In the genomic region with DNA sequence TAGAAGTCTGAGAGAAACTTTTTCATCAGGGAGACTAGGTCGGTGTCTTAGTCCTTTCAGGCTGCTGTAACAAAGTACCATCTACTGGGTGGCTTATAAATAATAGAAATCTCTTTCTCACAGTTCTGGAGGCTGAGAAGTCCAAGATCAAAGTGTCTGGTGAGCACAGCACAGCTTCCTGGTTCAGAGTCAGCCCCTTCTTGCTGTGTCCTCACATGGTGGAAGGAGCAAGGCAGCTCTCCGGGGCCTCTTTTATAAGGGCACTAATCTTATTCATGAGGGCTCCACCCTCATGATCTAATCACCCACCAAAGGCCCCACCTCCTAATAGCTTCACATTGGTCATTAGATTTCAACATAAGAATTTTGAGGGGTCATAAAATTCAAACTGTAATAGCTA, we compare ENCODE assay signal across 2 cellular contexts.
TF ChIP-seq lines count a peak whose summit lies in the region.

No MANE protein-coding gene starts in this region.

TF ChIP-seq in H1, 55 proteins besides CTCF, POLR2A, EP300 and RAD21:
- no peak for TF ChIP-seq NANOG (IDR thresholded peaks at IDR 0.05; ENCODE audit: insufficient read depth, low read depth, low read length, poor library complexity, severe bottlenecking)
- no peak for TF ChIP-seq SIRT6 (IDR thresholded peaks at IDR 0.05; ENCODE audit: low read length)
- TF ChIP-seq SUZ12 (IDR thresholded peaks at IDR 0.05; ENCODE audit: low read length) = no peak
- no peak for TF ChIP-seq KDM1A (IDR thresholded peaks at IDR 0.05; ENCODE audit: borderline replicate concordance, low read length)
- no peak for TF ChIP-seq CHD7 (IDR thresholded peaks at IDR 0.05; ENCODE audit: insufficient replicate concordance, low read length)
- TF ChIP-seq CEBPB (IDR thresholded peaks at IDR 0.05; ENCODE audit: low read depth, low read length) = no peak

TF ChIP-seq in liver, 16 proteins besides CTCF, POLR2A, EP300 and RAD21:
- no peak for TF ChIP-seq YY1 (IDR thresholded peaks at IDR 0.05)
- no peak for TF ChIP-seq GABPA (IDR thresholded peaks at IDR 0.05 in 1 of 2, conservative IDR thresholded peaks at IDR 0.05 in 1 of 2)
- no peak for TF ChIP-seq SP1 (IDR thresholded peaks at IDR 0.05)
- no peak for TF ChIP-seq ZBTB33 (IDR thresholded peaks at IDR 0.05)
- TF ChIP-seq REST (IDR thresholded peaks at IDR 0.05) = no peak
- TF ChIP-seq HNF4A (conservative IDR thresholded peaks at IDR 0.05) = no peak
- TF ChIP-seq, protein P1, sequence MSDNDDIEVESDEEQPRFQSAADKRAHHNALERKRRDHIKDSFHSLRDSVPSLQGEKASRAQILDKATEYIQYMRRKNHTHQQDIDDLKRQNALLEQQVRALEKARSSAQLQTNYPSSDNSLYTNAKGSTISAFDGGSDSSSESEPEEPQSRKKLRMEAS (IDR thresholded peaks at IDR 0.05) = no peak
- no peak for TF ChIP-seq FOXA2 (IDR thresholded peaks at IDR 0.05)
- no peak for TF ChIP-seq EGR1 (IDR thresholded peaks at IDR 0.05; ENCODE audit: low read depth in 2 of 2)
- TF ChIP-seq TAF1 (conservative IDR thresholded peaks at IDR 0.05) = no peak
- no peak for TF ChIP-seq JUND (IDR thresholded peaks at IDR 0.05)
- TF ChIP-seq, protein P2, sequence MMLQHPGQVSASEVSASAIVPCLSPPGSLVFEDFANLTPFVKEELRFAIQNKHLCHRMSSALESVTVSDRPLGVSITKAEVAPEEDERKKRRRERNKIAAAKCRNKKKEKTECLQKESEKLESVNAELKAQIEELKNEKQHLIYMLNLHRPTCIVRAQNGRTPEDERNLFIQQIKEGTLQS (IDR thresholded peaks at IDR 0.05) = no peak
- TF ChIP-seq RXRA (IDR thresholded peaks at IDR 0.05) = no peak
- TF ChIP-seq NR2F2 (IDR thresholded peaks at IDR 0.05) = no peak
- TF ChIP-seq HNF4G (IDR thresholded peaks at IDR 0.05) = no peak
- TF ChIP-seq FOXA1 (IDR thresholded peaks at IDR 0.05) = no peak
